11 cellular contexts compared by ENCODE assay signal in the genomic region with DNA sequence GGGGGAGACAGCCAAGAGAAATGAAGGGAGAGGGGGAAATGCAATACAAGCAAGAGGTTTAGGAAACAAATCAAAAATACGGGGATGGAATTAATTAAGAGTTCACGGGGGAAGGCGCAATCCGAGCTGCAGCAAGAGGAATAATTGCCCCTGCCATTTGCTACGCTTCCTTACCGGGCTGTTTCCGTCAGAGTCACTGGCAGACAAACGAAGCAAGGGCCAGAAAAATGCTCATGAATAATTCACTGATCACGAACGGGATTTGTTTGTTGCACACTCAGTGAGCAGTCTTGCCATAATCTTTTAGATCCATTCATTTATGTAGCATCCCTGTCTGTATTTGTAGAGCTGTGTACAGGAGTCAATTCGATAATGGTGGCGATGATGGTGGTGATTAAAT. TPM values are rescaled to one million over a fixed set of nuclear protein-coding genes. Genes with fewer than 3 reads are reported as not detected.
DNase-seq lines count a peak whose midpoint lies in the region; ATAC-seq and TF ChIP-seq lines count a peak whose summit lies in the region.
"Had no signal": no experiment of that assay in that cellular context is flagged by ENCODE, and none has a peak within 500 bp of the region (broad histone marks: within the 10 kb centered on the region; RNA-seq: fewer than 3 reads in every experiment).

No MANE protein-coding gene starts in this region.

- H3K27ac ChIP-seq in dorsolateral prefrontal cortex, result peak overlapping the region in 56 of 59 donors; percentile 17 to 93 (median 80)
- H3K27ac ChIP-seq: gastrocnemius medialis had no signal

- H3K27me3 ChIP-seq in dorsolateral prefrontal cortex, result no peaks in the 10 kb centered on the region
- no peaks in the 10 kb centered on the region for H3K27me3 ChIP-seq in neuron (ENCODE audit: insufficient read depth, low read length)

- H3K4me3 ChIP-seq in AG10803 (ENCODE audit: low read length) (peak overlapping the region; percentile 47), dorsolateral prefrontal cortex (peak overlapping the region; percentile 34 to 76 (median 58)), neuron (ENCODE audit: low read length) (peak overlapping the region; percentile 47)
- H3K4me3 ChIP-seq: gastrocnemius medialis had no signal

- no peak for ATAC-seq in HG02981 (IDR thresholded peaks at IDR 0.05; ENCODE audit: unreplicated experiment)
- no peak for ATAC-seq in HG03469 (IDR thresholded peaks at IDR 0.05; ENCODE audit: unreplicated experiment)
- no peak for ATAC-seq in GM19455 (IDR thresholded peaks at IDR 0.05; ENCODE audit: unreplicated experiment)
- ATAC-seq: activated CD4-positive, CD25-positive, alpha-beta regulatory T cell treated with anti-CD3 and anti-CD28 coated beads, Interleukin-2, amount 50 U/mL, for 24 hours; gastrocnemius medialis had no signal

- no peak for TF ChIP-seq CTCF in AG10803 (conservative IDR thresholded peaks at IDR 0.05; ENCODE audit: low read length)
- no peak for TF ChIP-seq CTCF in dorsolateral prefrontal cortex (IDR thresholded peaks at IDR 0.05 in 54 of 56, conservative IDR thresholded peaks at IDR 0.05 in 2 of 56; ENCODE audit: low read depth in 1 of 56, partially characterized antibody in 56 of 56)

- intact Hi-C loops in dorsolateral prefrontal cortex (cut with DNase I), result loop anchor here (1.0 to 2.0 kb wide), 2 partner anchors 38 to 39 kb away; a partner anchor contains a TSS

- peak overlapping the region; percentile 36 for H2AFZ ChIP-seq in neuron (ENCODE audit: low read depth, low read length)

- DNase-seq in AG10803 (ENCODE audit: low read depth) (peak; percentile 37), NCI-H1105 treated with DMSO at 0.1 percent for 48 hours (lab: John Stamatoyannopoulos, UW) (peak; percentile 55), dorsolateral prefrontal cortex (peak in 1 of 10 donors; percentile 18)
- no peak for DNase-seq in activated CD8-positive, alpha-beta memory T cell treated with anti-CD3 and anti-CD28 coated beads, Interleukin-2, amount 50 U/mL, for 48 hours
- DNase-seq: stimulated activated naive CD4-positive, alpha-beta T cell treated with Interleukin-2 at 50 U/mL for 16 hours had no signal

- peaks cover under 1% of the 10 kb centered on the region for H3K36me3 ChIP-seq in neuron (ENCODE audit: insufficient read depth, low read length)
- H3K36me3 ChIP-seq: gastrocnemius medialis had no signal

- no peaks in the 10 kb centered on the region for H3K9me3 ChIP-seq in neuron (ENCODE audit: low read length)
- H3K9me3 ChIP-seq: gastrocnemius medialis had no signal

- H3K4me1 ChIP-seq in neuron (ENCODE audit: insufficient read depth, low read length), result peaks cover 32% of the 10 kb centered on the region
- H3K4me1 ChIP-seq: gastrocnemius medialis had no signal

RNA-seq across cellular contexts. Expression of a gene that starts 39.0 kb away (rescaled TPM):
- 10 to 100 TPM in 119 of 120 experiments, 1 to 10 TPM in 1; 9.4 to 45.3 (median 27.4) TPM for total RNA-seq in dorsolateral prefrontal cortex
